In genomic region chr11:2904153-2905052, GRCh38 we compare ENCODE assay signal across 18 cellular contexts. TPM values are rescaled to one million over a fixed set of nuclear protein-coding genes. Genes with fewer than 3 reads are reported as not detected.
DNase-seq lines count a peak whose midpoint lies in the region; ATAC-seq, FAIRE-seq and TF ChIP-seq lines count a peak whose summit lies in the region.
"Had no signal": no experiment of that assay in that cellular context is flagged by ENCODE, and none has a peak within 500 bp of the region (broad histone marks: within the 10 kb centered on the region; RNA-seq: fewer than 3 reads in every experiment).

No MANE protein-coding gene starts in this region.

- intact Hi-C loops in right lobe of liver (cut with DNase I) = no loop called here
- intact Hi-C loops in thyroid gland (cut with DNase I) = no loop called here

- H3K4me1 Mint-ChIP-seq in activated T-cell treated with anti-CD3 and anti-CD28 coated beads, Interleukin-2, amount 50 U/mL, for 4 hours (ENCODE audit: low read depth) = peaks cover 22% of the 10 kb centered on the region
- peaks cover 7% of the 10 kb centered on the region for H3K4me1 Mint-ChIP-seq in astrocyte (ENCODE audit: low read depth, unreplicated experiment)

- no peak overlapping the region for H3K4me2 ChIP-seq in astrocyte (ENCODE audit: low read length)

- no peak for DNase-seq in activated T-cell treated with anti-CD3 and anti-CD28 coated beads, Interleukin-2, amount 50 U/mL, for 4 hours
- DNase-seq in activated T-cell treated with anti-CD3 and anti-CD28 coated beads, Interleukin-2, amount 50 U/mL, for 1 hour = no peak
- DNase-seq in astrocyte (ENCODE audit: low read depth) (no peak), right lobe of liver (peak in 1 of 3 donors; percentile 65), thyroid gland (peak; percentile 46 to 61), brain microvascular endothelial cell (no peak)
- DNase-seq: activated B cell treated with CpG ODN at 0.5 μM for 24 hours; activated T-cell treated with anti-CD3 and anti-CD28 coated beads, Interleukin-2, amount 50 U/mL, for 48 hours; effector memory CD4-positive, alpha-beta T cell; left ventricle myocardium superior; NCI-H187; NCI-H82; occipital lobe; stimulated activated CD4-positive, alpha-beta T cell treated with anti-CD3 and anti-CD28 coated beads, Interleukin-15, amount 100 ng/mL, for 24 hours had no signal

- in situ Hi-C loops in brain microvascular endothelial cell (cut with HindIII; ENCODE audit: low pct_ligation_motif_present, low sequenced_read_pairs) = no loop called here

- peak overlapping the region; percentile 34 for H3K27ac Mint-ChIP-seq in astrocyte (ENCODE audit: unreplicated experiment)
- H3K27ac Mint-ChIP-seq: activated B cell treated with CpG ODN at 0.5 μM for 24 hours had no signal

- H3K9me3 ChIP-seq in astrocyte (ENCODE audit: insufficient read depth, low read depth, low read length) (no peaks in the 10 kb centered on the region), right lobe of liver (no peaks in the 10 kb centered on the region), thyroid gland (no peaks in the 10 kb centered on the region)
- H3K9me3 ChIP-seq: upper lobe of left lung had no signal

- no peaks in the 10 kb centered on the region for H3K36me3 ChIP-seq in astrocyte (ENCODE audit: insufficient read depth, low read length)
- no peaks in the 10 kb centered on the region for H3K36me3 ChIP-seq in right lobe of liver
- H3K36me3 ChIP-seq in thyroid gland = no peaks in the 10 kb centered on the region
- no peaks in the 10 kb centered on the region for H3K36me3 ChIP-seq in brain microvascular endothelial cell (replicated peaks)
- H3K36me3 ChIP-seq: upper lobe of left lung had no signal

- H3K9me3 Mint-ChIP-seq in activated T-cell treated with anti-CD3 and anti-CD28 coated beads, Interleukin-2, amount 50 U/mL, for 4 hours = peaks cover 4% of the 10 kb centered on the region
- H3K9me3 Mint-ChIP-seq in astrocyte (ENCODE audit: unreplicated experiment) = peaks cover 5% of the 10 kb centered on the region
- H3K9me3 Mint-ChIP-seq: activated B cell treated with CpG ODN at 0.5 μM for 24 hours had no signal

- H3K4me3 ChIP-seq in astrocyte (ENCODE audit: insufficient read depth, low read depth, low read length) (no peak overlapping the region), right lobe of liver (peak overlapping the region; percentile 65 to 71 (median 68)), thyroid gland (replicated peaks in 1 of 3) (no peak overlapping the region), brain microvascular endothelial cell (ENCODE audit: low read depth, low read length) (no peak overlapping the region)
- H3K4me3 ChIP-seq: SK-N-MC had no signal

- H3K27me3 ChIP-seq in astrocyte (ENCODE audit: insufficient read depth, low read length) (peaks cover 3% of the 10 kb centered on the region), right lobe of liver (no peaks in the 10 kb centered on the region), thyroid gland (no peaks in the 10 kb centered on the region), brain microvascular endothelial cell (replicated peaks) (no peaks in the 10 kb centered on the region)
- H3K27me3 ChIP-seq: upper lobe of left lung had no signal

- no peaks in the 10 kb centered on the region for H3K79me2 ChIP-seq in astrocyte (ENCODE audit: insufficient read depth, low read length)

- H3K9ac ChIP-seq in astrocyte (ENCODE audit: low read length) = no peak overlapping the region

- no peaks in the 10 kb centered on the region for H4K20me1 ChIP-seq in astrocyte (ENCODE audit: insufficient read depth, low read length)

- ATAC-seq in activated T-cell treated with anti-CD3 and anti-CD28 coated beads, Interleukin-2, amount 50 U/mL, for 4 hours = no peak
- ATAC-seq in right lobe of liver (peak in 1 of 4 donors; percentile 9), HG02759 (IDR thresholded peaks at IDR 0.05; ENCODE audit: unreplicated experiment) (no peak), HG02970 (IDR thresholded peaks at IDR 0.05; ENCODE audit: low FRiP score, unreplicated experiment) (no peak)
- ATAC-seq: left ventricle myocardium superior had no signal

- FAIRE-seq in astrocyte (lab: Jason Lieb, UNC) = no peak

- H3K4me1 ChIP-seq in astrocyte (ENCODE audit: insufficient read depth, low read length) (peaks cover 19% of the 10 kb centered on the region), right lobe of liver (peaks cover 0 to 18% (median 8%) of the 10 kb centered on the region in 4 donors), thyroid gland (peaks cover 14 to 28% of the 10 kb centered on the region in 2 donors)

- peak overlapping the region; percentile 11 for H3K4me3 Mint-ChIP-seq in activated T-cell treated with anti-CD3 and anti-CD28 coated beads, Interleukin-2, amount 50 U/mL, for 4 hours
- H3K4me3 Mint-ChIP-seq in astrocyte (ENCODE audit: unreplicated experiment) = no peak overlapping the region

- peaks cover 12% of the 10 kb centered on the region for H3K36me3 Mint-ChIP-seq in activated T-cell treated with anti-CD3 and anti-CD28 coated beads, Interleukin-2, amount 50 U/mL, for 4 hours (ENCODE audit: insufficient read depth)
- peaks cover 16% of the 10 kb centered on the region for H3K36me3 Mint-ChIP-seq in astrocyte (ENCODE audit: low read depth, unreplicated experiment)

- H3K27ac ChIP-seq in astrocyte (ENCODE audit: low read depth, low read length) (no peak overlapping the region), right lobe of liver (no peak overlapping the region), thyroid gland (no peak overlapping the region), brain microvascular endothelial cell (no peak overlapping the region)
- H3K27ac ChIP-seq: SK-N-MC, upper lobe of left lung had no signal

- TF ChIP-seq POLR2A in right lobe of liver (IDR thresholded peaks at IDR 0.05) = no peak
- TF ChIP-seq POLR2A in thyroid gland (IDR thresholded peaks at IDR 0.05) = no peak

- WGBS in right lobe of liver (ENCODE audit: insufficient coverage, low coverage, low lambda C conversion rate, missing lambda C conversion rate) = 63% methylated on average over 3 of the region's 21 CpGs
- WGBS in thyroid gland, 2 donors = 72 to 79% methylated on average over 18 to 20 of the region's 21 CpGs

- H2AFZ ChIP-seq in astrocyte (ENCODE audit: low read depth, low read length) = no peak overlapping the region

- H3K27me3 Mint-ChIP-seq in activated T-cell treated with anti-CD3 and anti-CD28 coated beads, Interleukin-2, amount 50 U/mL, for 4 hours (ENCODE audit: low read depth) = no peaks in the 10 kb centered on the region
- no peaks in the 10 kb centered on the region for H3K27me3 Mint-ChIP-seq in astrocyte (ENCODE audit: low read depth, unreplicated experiment)
- H3K27me3 Mint-ChIP-seq: activated B cell treated with CpG ODN at 0.5 μM for 24 hours had no signal

- TF ChIP-seq CTCF in astrocyte (IDR thresholded peaks at IDR 0.05; ENCODE audit: insufficient read depth, low read depth, low read length) (no peak), right lobe of liver (IDR thresholded peaks at IDR 0.05) (no peak), thyroid gland (IDR thresholded peaks at IDR 0.05) (no peak), brain microvascular endothelial cell (IDR thresholded peaks at IDR 0.05; ENCODE audit: low read depth, low read length, missing control alignments) (no peak)

RNA-seq across cellular contexts. Expression of gene CDKN1C, which starts 18.8 kb away (rescaled TPM):
- 1 to 10 TPM in 1 of 3 donors, under 1 TPM in 2; 0.71 to 1.0 (median 0.76) TPM for total RNA-seq in activated T-cell treated with anti-CD3 and anti-CD28 coated beads, Interleukin-2, amount 50 U/mL, for 4 hours
- total RNA-seq in astrocyte (3.8 and 7.5 TPM in 2 replicates), right lobe of liver (1 to 10 TPM; 2.2 to 8.0 (median 3.6) TPM), thyroid gland (10 to 100 TPM; 12.6 to 29.7 (median 16.8) TPM)

RNA-seq across cellular contexts. Expression of gene PHLDA2, which starts 24.8 kb away (rescaled TPM):
- 10 to 100 TPM in 1 of 3 donors, 1 to 10 TPM in 2; 6.9 to 11.0 (median 8.6) TPM for total RNA-seq in activated T-cell treated with anti-CD3 and anti-CD28 coated beads, Interleukin-2, amount 50 U/mL, for 4 hours
- total RNA-seq in astrocyte (78.8 and 80.8 TPM in 2 replicates), right lobe of liver (10 to 100 TPM in 2 of 6 experiments, 1 to 10 TPM in 1, under 1 TPM in 2, not detected in 1; 0.51 to 12.7 (median 5.9) TPM), thyroid gland (1 to 10 TPM in 2 of 4 donors, under 1 TPM in 1, not detected in 1; 0.93 to 3.7 (median 2.3) TPM)
- total RNA-seq: occipital lobe had no signal

Comparison
In these comparisons a context has a peak if more than half of its experiments do, and no peak if none do; other contexts are left out.
1. DNase-seq: peak in thyroid gland (2 of 2); none in activated T-cell treated with anti-CD3 and anti-CD28 coated beads, Interleukin-2, amount 50 U/mL, for 4 hours (single experiment), activated T-cell treated with anti-CD3 and anti-CD28 coated beads, Interleukin-2, amount 50 U/mL, for 1 hour (single experiment), astrocyte (single experiment) and brain microvascular endothelial cell (single experiment).
2. H3K4me3 ChIP-seq: peak in right lobe of liver (3 of 3); none in astrocyte (single experiment), thyroid gland (0 of 3) and brain microvascular endothelial cell (single experiment).